8 cellular contexts compared by ENCODE assay signal in the genomic region with DNA sequence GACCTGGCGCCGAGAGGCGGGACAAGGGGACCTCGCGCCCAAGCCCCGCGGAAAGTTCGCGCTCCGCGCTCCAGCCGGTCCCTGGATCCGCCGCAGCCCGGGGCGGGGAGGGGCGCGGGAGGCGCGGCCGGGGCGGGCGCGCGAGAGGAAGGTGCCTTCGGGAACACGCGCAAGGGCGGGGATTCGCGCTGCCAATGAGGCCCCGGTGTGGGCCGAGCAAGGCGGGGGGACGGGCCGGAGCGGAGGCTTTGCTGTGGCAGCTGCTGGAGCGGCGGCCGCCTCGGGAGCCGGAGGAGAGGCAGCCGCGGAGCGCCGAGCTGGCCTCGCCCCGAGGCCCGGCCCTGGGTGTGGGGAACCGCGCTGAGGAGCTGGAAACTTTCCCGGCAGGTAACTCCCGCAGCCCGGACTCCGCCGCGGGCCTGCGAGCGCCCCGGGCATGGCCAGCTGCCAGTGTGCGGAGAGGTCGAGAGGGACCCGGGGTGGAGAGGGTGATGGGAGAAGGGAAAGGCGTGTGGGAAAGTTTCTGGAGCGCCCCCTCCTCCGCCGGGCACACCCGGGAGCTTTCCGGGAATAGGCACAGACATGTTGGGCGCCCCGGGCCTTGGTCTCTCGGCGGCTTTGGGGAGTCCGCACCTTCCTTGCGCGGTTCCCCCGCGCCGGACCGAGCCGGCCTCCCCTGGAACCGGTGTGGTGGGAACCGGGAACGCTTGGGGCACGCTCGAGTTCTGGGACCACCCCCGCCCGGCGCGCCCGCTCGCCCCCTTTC. TPM values are rescaled to one million over a fixed set of nuclear protein-coding genes. Genes with fewer than 3 reads are reported as not detected.
A peak's percentile ranks its signal among the peaks of the same experiment; 100 is the strongest.
DNase-seq lines count a peak whose midpoint lies in the region; ATAC-seq and TF ChIP-seq lines count a peak whose summit lies in the region.

A gene (plus strand): TSS at position 245 of the 766 bp plus-strand sequence. CDS start 97,271 bp downstream, outside the sequence.

- peak within 1 kb of the TSS; percentile 91 for H3K4me3 Mint-ChIP-seq in WTC11

- POLR2A ChIA-PET in WTC11 (lab: Charles Lee): interaction anchor here (0.6 to 1.2 kb wide), 4 partner anchors 9 to 97 kb away, joined by 4 to 5 read pairs (median 4); no protein-coding TSS in a partner anchor

- no peak for TF ChIP-seq CTCF in WTC11 (IDR thresholded peaks at IDR 0.05)

- CTCF ChIA-PET in WTC11 (lab: Charles Lee): interaction anchor here (1.1 to 3.2 kb wide), 4 partner anchors 10 to 215 kb away, joined by 3 to 16 read pairs (median 4); no protein-coding TSS in a partner anchor

- DNase-seq in AG08396 (ENCODE audit: low spot score) (peak; percentile 95), NCI-H2196 (lab: John Stamatoyannopoulos, UW; ENCODE audit: unreplicated experiment) (peak; percentile 93), WTC11 (ENCODE audit: low spot score) (peak; percentile 91), kidney glomerular epithelial cell (lab: John Stamatoyannopoulos, UW) (peak; percentile 85)
- peak; percentile 36 to 64 (median 53) for DNase-seq in stimulated activated CD4-positive, alpha-beta T cell treated with anti-CD3 and anti-CD28 coated beads, Interleukin-12 subunit alpha, Interleukin-12 subunit beta, amount 100 ng/mL, for 48 hours (ENCODE audit: low read depth in 2 of 3, low spot score in 1 of 3)

- H3K9me3 Mint-ChIP-seq in WTC11: no peaks in the 10 kb centered on the region

- H3K4me1 Mint-ChIP-seq in WTC11: peaks cover 27% of the 10 kb centered on the region

- H3K27me3 Mint-ChIP-seq in WTC11 (ENCODE audit: low read depth): peaks cover 59% of the 10 kb centered on the region

- no peaks in the 10 kb centered on the region for H3K36me3 Mint-ChIP-seq in WTC11

- 0 out of 2 replicates have a peak within 1 kb of the TSS, but pooled peaks have one; percentile 53 for H3K27ac Mint-ChIP-seq in WTC11

- peak within 1 kb of the TSS; percentile 89 for H3K27ac ChIP-seq in cingulate gyrus (ENCODE audit: low read depth, low read length)

- peak; percentile 95 for ATAC-seq in GM18907 (IDR thresholded peaks at IDR 0.05; ENCODE audit: unreplicated experiment)
- peak; percentile 89 for ATAC-seq in HG03097 (IDR thresholded peaks at IDR 0.05; ENCODE audit: low FRiP score, unreplicated experiment)
- ATAC-seq in WTC11: peak; percentile 82

TF ChIP-seq in WTC11, 78 proteins besides CTCF, POLR2A, EP300 and RAD21 (continues in another document):
- TF ChIP-seq, protein P1, sequence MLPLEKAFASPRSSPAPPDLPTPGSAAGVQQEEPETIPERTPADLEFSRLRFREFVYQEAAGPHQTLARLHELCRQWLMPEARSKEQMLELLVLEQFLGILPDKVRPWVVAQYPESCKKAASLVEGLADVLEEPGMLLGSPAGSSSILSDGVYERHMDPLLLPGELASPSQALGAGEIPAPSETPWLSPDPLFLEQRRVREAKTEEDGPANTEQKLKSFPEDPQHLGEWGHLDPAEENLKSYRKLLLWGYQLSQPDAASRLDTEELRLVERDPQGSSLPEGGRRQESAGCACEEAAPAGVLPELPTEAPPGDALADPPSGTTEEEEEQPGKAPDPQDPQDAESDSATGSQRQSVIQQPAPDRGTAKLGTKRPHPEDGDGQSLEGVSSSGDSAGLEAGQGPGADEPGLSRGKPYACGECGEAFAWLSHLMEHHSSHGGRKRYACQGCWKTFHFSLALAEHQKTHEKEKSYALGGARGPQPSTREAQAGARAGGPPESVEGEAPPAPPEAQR (CRISPR knock-in tag; IDR thresholded peaks at IDR 0.05): no peak
- TF ChIP-seq, protein P2, sequence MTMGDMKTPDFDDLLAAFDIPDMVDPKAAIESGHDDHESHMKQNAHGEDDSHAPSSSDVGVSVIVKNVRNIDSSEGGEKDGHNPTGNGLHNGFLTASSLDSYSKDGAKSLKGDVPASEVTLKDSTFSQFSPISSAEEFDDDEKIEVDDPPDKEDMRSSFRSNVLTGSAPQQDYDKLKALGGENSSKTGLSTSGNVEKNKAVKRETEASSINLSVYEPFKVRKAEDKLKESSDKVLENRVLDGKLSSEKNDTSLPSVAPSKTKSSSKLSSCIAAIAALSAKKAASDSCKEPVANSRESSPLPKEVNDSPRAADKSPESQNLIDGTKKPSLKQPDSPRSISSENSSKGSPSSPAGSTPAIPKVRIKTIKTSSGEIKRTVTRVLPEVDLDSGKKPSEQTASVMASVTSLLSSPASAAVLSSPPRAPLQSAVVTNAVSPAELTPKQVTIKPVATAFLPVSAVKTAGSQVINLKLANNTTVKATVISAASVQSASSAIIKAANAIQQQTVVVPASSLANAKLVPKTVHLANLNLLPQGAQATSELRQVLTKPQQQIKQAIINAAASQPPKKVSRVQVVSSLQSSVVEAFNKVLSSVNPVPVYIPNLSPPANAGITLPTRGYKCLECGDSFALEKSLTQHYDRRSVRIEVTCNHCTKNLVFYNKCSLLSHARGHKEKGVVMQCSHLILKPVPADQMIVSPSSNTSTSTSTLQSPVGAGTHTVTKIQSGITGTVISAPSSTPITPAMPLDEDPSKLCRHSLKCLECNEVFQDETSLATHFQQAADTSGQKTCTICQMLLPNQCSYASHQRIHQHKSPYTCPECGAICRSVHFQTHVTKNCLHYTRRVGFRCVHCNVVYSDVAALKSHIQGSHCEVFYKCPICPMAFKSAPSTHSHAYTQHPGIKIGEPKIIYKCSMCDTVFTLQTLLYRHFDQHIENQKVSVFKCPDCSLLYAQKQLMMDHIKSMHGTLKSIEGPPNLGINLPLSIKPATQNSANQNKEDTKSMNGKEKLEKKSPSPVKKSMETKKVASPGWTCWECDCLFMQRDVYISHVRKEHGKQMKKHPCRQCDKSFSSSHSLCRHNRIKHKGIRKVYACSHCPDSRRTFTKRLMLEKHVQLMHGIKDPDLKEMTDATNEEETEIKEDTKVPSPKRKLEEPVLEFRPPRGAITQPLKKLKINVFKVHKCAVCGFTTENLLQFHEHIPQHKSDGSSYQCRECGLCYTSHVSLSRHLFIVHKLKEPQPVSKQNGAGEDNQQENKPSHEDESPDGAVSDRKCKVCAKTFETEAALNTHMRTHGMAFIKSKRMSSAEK (CRISPR knock-in tag; IDR thresholded peaks at IDR 0.05; ENCODE audit: borderline replicate concordance): no peak
- TF ChIP-seq RORB (CRISPR knock-in tag; IDR thresholded peaks at IDR 0.05) (no peak), ZBTB21 (CRISPR knock-in tag; IDR thresholded peaks at IDR 0.05; ENCODE audit: borderline replicate concordance) (no peak), SMAD4 (CRISPR knock-in tag; IDR thresholded peaks at IDR 0.05) (no peak), TEAD1 (CRISPR knock-in tag; IDR thresholded peaks at IDR 0.05) (no peak), IRF2 (CRISPR knock-in tag; IDR thresholded peaks at IDR 0.05; ENCODE audit: borderline replicate concordance, low read depth) (no peak), MYBL2 (CRISPR knock-in tag; IDR thresholded peaks at IDR 0.05) (0 out of 2 replicates have a peak, but pooled peaks have one; percentile 21), TP53 (CRISPR knock-in tag; IDR thresholded peaks at IDR 0.05) (no peak), ZNF121 (CRISPR knock-in tag; IDR thresholded peaks at IDR 0.05) (no peak), ZNF317 (CRISPR knock-in tag; IDR thresholded peaks at IDR 0.05; ENCODE audit: borderline replicate concordance, low read depth) (no peak; the same call in 1 of the 2 replicates), NR1H2 (CRISPR knock-in tag; IDR thresholded peaks at IDR 0.05) (no peak), SOX15 (CRISPR knock-in tag; IDR thresholded peaks at IDR 0.05) (no peak)
- TF ChIP-seq, protein P3, sequence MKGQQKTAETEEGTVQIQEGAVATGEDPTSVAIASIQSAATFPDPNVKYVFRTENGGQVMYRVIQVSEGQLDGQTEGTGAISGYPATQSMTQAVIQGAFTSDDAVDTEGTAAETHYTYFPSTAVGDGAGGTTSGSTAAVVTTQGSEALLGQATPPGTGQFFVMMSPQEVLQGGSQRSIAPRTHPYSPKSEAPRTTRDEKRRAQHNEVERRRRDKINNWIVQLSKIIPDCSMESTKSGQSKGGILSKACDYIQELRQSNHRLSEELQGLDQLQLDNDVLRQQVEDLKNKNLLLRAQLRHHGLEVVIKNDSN (CRISPR knock-in tag; IDR thresholded peaks at IDR 0.05): no peak
- TF ChIP-seq, protein P4, sequence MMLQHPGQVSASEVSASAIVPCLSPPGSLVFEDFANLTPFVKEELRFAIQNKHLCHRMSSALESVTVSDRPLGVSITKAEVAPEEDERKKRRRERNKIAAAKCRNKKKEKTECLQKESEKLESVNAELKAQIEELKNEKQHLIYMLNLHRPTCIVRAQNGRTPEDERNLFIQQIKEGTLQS (CRISPR knock-in tag; conservative IDR thresholded peaks at IDR 0.05): no peak
- TF ChIP-seq, protein P5, sequence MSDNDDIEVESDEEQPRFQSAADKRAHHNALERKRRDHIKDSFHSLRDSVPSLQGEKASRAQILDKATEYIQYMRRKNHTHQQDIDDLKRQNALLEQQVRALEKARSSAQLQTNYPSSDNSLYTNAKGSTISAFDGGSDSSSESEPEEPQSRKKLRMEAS (CRISPR knock-in tag; IDR thresholded peaks at IDR 0.05): 0 out of 2 replicates have a peak, but pooled peaks have one; percentile 19
- TF ChIP-seq, protein P6, sequence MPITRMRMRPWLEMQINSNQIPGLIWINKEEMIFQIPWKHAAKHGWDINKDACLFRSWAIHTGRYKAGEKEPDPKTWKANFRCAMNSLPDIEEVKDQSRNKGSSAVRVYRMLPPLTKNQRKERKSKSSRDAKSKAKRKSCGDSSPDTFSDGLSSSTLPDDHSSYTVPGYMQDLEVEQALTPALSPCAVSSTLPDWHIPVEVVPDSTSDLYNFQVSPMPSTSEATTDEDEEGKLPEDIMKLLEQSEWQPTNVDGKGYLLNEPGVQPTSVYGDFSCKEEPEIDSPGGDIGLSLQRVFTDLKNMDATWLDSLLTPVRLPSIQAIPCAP (CRISPR knock-in tag; IDR thresholded peaks at IDR 0.05): no peak
- TF ChIP-seq, protein P7, sequence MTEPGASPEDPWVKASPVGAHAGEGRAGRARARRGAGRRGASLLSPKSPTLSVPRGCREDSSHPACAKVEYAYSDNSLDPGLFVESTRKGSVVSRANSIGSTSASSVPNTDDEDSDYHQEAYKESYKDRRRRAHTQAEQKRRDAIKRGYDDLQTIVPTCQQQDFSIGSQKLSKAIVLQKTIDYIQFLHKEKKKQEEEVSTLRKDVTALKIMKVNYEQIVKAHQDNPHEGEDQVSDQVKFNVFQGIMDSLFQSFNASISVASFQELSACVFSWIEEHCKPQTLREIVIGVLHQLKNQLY (CRISPR knock-in tag; IDR thresholded peaks at IDR 0.05): no peak

RNA-seq across cellular contexts. Expression of the gene that starts here (rescaled TPM):
- 8.5 to 11.6 TPM (median 8.7 TPM) in 3 replicates for total RNA-seq in WTC11 (2021)

Comparison
In these comparisons a context has a peak if more than half of its experiments do, and no peak if none do; other contexts are left out.
1. Peak in every context shown above with its lines: DNase-seq, ATAC-seq and H3K27ac ChIP-seq.